ENCODE assay signal across 8 cellular contexts in genomic region chr6:70566751-70567382, GRCh38.
A peak's percentile ranks its signal among the peaks of the same experiment; 100 is the strongest.
DNase-seq lines count a peak whose midpoint lies in the region; ATAC-seq and TF ChIP-seq lines count a peak whose summit lies in the region.

Gene SDHAF4, plus strand, starts transcription at chr6:70566930. Its CDS starts 11 bp downstream, at chr6:70566941.

- TF ChIP-seq CTCF in AG10803 (conservative IDR thresholded peaks at IDR 0.05; ENCODE audit: low read length), result peak; percentile 15

- no peaks in the 10 kb centered on the region for H3K27me3 Mint-ChIP-seq in central memory CD8-positive, alpha-beta T cell

- H3K4me3 Mint-ChIP-seq in central memory CD8-positive, alpha-beta T cell, result peak within 1 kb of the TSS; percentile 76

- peaks cover 12% of the 10 kb centered on the region for H3K4me1 Mint-ChIP-seq in central memory CD8-positive, alpha-beta T cell

- peak; percentile 100 for ATAC-seq in GM19025 (IDR thresholded peaks at IDR 0.05; ENCODE audit: low read depth, unreplicated experiment)
- ATAC-seq in HG03280 (IDR thresholded peaks at IDR 0.05; ENCODE audit: unreplicated experiment), result peak; percentile 100
- peak; percentile 98 for ATAC-seq in central memory CD8-positive, alpha-beta T cell (replicated peaks; ENCODE audit: extremely low read depth, poor library complexity, severe bottlenecking)

- H3K36me3 Mint-ChIP-seq in central memory CD8-positive, alpha-beta T cell (ENCODE audit: insufficient read depth), result peaks cover 5% of the 10 kb centered on the region

- no peaks in the 10 kb centered on the region for H3K9me3 Mint-ChIP-seq in central memory CD8-positive, alpha-beta T cell

- H3K27ac Mint-ChIP-seq in central memory CD8-positive, alpha-beta T cell (ENCODE audit: low read depth), result peak within 1 kb of the TSS; percentile 61

- DNase-seq in AG10803 (ENCODE audit: low read depth) (peak; percentile 85), NCI-H345 (lab: John Stamatoyannopoulos, UW) (peak; percentile 93), islet precursor cell (peak; percentile 96)
- peak; percentile 88 for DNase-seq in activated CD4-positive, CD25-positive, alpha-beta regulatory T cell treated with anti-CD3 and anti-CD28 coated beads, Interleukin-2, amount 50 U/mL, for 16 hours (ENCODE audit: low read depth, low spot score)
- DNase-seq in central memory CD8-positive, alpha-beta T cell (ENCODE audit: low spot score in 2 of 2), result peak; percentile 88 to 96
- peak; percentile 95 for DNase-seq in stimulated activated CD4-positive, alpha-beta T cell treated with anti-CD3 and anti-CD28 coated beads, Interleukin-12 subunit alpha, Interleukin-12 subunit beta, amount 100 ng/mL, for 4 hours

- H3K4me3 ChIP-seq in AG10803 (ENCODE audit: low read length), result peak within 1 kb of the TSS; percentile 89

Comparison
In these comparisons a context has a peak if more than half of its experiments do, and no peak if none do; other contexts are left out.
1. Peak in every context shown above with its lines: DNase-seq, ATAC-seq and H3K4me3 ChIP-seq.